1 cellular context compared by ENCODE assay signal in the genomic region with DNA sequence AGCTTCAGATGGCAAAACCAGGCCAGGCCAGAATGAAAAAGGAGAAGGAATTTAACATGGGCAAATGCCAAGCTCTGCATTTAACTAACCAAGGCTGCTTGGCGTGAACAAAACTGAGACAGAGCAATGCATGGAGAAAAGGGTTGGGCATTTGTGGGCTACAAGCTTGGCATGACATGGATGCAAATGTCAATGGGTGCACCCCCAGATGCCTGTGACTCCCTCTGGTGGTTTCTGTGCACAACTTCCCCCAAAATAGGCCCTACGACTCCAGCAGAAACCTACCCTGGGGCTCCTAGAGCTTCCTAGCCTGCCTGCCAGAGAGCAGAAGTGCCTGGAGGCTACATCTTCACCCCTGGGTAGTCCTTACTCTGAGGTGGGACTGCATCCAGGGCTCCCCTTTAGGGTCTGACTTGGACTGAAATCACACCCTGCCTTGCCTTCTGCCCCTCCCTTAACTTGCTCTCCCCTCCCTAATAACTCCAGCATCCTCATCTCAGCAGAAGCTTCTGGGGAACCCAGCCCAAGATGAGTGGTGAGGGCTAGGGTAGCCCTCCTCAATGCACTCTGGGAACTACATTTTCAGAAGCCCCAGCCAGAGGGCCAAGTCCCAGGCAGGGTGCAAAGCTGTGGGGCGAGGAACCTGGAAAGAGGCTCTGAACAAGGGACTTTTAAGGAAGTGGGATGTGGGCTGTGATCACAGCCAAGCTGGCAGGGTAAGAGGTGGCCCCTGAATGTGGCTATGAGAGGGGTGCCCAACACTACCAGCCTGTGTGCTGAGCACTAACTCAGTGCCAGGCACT.
A peak's percentile ranks its signal among the peaks of the same experiment; 100 is the strongest.
TF ChIP-seq lines count a peak whose summit lies in the region.

No MANE protein-coding gene starts in this region.

TF ChIP-seq in HepG2, 621 proteins besides CTCF, POLR2A, EP300 and RAD21:
- TF ChIP-seq KDM5B (CRISPR knock-in tag; IDR thresholded peaks at IDR 0.05; ENCODE audit: borderline replicate concordance) (no peak), CBX1 (IDR thresholded peaks at IDR 0.05; ENCODE audit: low read depth) (no peak), ZBTB7B (CRISPR knock-in tag; IDR thresholded peaks at IDR 0.05) (no peak), ZNF605 (CRISPR knock-in tag; IDR thresholded peaks at IDR 0.05) (no peak), ZFP37 (CRISPR knock-in tag; IDR thresholded peaks at IDR 0.05; ENCODE audit: borderline replicate concordance) (no peak), SMC3 (IDR thresholded peaks at IDR 0.05; ENCODE audit: low read length) (peak; percentile 30), STAG1 (CRISPR knock-in tag; IDR thresholded peaks at IDR 0.05) (peak; percentile 26; the same call in 1 of the 2 replicates)
- TF ChIP-seq, protein P1, sequence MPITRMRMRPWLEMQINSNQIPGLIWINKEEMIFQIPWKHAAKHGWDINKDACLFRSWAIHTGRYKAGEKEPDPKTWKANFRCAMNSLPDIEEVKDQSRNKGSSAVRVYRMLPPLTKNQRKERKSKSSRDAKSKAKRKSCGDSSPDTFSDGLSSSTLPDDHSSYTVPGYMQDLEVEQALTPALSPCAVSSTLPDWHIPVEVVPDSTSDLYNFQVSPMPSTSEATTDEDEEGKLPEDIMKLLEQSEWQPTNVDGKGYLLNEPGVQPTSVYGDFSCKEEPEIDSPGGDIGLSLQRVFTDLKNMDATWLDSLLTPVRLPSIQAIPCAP (CRISPR knock-in tag; IDR thresholded peaks at IDR 0.05; ENCODE audit: low read depth) = no peak
- TF ChIP-seq, protein P2, sequence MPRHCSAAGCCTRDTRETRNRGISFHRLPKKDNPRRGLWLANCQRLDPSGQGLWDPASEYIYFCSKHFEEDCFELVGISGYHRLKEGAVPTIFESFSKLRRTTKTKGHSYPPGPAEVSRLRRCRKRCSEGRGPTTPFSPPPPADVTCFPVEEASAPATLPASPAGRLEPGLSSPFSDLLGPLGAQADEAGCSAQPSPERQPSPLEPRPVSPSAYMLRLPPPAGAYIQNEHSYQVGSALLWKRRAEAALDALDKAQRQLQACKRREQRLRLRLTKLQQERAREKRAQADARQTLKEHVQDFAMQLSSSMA (CRISPR knock-in tag; IDR thresholded peaks at IDR 0.05) = no peak
- TF ChIP-seq, protein P3, sequence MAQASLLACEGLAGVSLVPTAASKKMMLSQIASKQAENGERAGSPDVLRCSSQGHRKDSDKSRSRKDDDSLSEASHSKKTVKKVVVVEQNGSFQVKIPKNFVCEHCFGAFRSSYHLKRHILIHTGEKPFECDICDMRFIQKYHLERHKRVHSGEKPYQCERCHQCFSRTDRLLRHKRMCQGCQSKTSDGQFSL (CRISPR knock-in tag; IDR thresholded peaks at IDR 0.05) = no peak
- TF ChIP-seq, protein P4, sequence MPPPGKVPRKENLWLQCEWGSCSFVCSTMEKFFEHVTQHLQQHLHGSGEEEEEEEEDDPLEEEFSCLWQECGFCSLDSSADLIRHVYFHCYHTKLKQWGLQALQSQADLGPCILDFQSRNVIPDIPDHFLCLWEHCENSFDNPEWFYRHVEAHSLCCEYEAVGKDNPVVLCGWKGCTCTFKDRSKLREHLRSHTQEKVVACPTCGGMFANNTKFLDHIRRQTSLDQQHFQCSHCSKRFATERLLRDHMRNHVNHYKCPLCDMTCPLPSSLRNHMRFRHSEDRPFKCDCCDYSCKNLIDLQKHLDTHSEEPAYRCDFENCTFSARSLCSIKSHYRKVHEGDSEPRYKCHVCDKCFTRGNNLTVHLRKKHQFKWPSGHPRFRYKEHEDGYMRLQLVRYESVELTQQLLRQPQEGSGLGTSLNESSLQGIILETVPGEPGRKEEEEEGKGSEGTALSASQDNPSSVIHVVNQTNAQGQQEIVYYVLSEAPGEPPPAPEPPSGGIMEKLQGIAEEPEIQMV (CRISPR knock-in tag; IDR thresholded peaks at IDR 0.05; ENCODE audit: low read depth) = no peak
- TF ChIP-seq, protein P5, sequence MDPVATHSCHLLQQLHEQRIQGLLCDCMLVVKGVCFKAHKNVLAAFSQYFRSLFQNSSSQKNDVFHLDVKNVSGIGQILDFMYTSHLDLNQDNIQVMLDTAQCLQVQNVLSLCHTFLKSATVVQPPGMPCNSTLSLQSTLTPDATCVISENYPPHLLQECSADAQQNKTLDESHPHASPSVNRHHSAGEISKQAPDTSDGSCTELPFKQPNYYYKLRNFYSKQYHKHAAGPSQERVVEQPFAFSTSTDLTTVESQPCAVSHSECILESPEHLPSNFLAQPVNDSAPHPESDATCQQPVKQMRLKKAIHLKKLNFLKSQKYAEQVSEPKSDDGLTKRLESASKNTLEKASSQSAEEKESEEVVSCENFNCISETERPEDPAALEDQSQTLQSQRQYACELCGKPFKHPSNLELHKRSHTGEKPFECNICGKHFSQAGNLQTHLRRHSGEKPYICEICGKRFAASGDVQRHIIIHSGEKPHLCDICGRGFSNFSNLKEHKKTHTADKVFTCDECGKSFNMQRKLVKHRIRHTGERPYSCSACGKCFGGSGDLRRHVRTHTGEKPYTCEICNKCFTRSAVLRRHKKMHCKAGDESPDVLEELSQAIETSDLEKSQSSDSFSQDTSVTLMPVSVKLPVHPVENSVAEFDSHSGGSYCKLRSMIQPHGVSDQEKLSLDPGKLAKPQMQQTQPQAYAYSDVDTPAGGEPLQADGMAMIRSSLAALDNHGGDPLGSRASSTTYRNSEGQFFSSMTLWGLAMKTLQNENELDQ (CRISPR knock-in tag; IDR thresholded peaks at IDR 0.05; ENCODE audit: borderline replicate concordance) = no peak
TF ChIP-seq in HepG2: peak in this region for 2.
